ENCODE assay signal across 8 cellular contexts in genomic region chr1:93180723-93181613, GRCh38. TPM values are rescaled to one million over a fixed set of nuclear protein-coding genes. Genes with fewer than 3 reads are reported as not detected.
DNase-seq lines count a peak whose midpoint lies in the region; ATAC-seq and TF ChIP-seq lines count a peak whose summit lies in the region.

Gene CCDC18 (plus strand): TSS chr1:93180724. CDS start chr1:93183362, 2,638 bp downstream.

- H3K9me3 ChIP-seq in SK-N-SH: no peaks in the 10 kb centered on the region
- no peaks in the 10 kb centered on the region for H3K9me3 ChIP-seq in lower lobe of right lung

- WGBS in SK-N-SH (ENCODE audit: low lambda C conversion rate): 3% methylated on average over 32 of the region's 43 CpGs

- H3K4me3 ChIP-seq in SK-N-SH (ENCODE audit: low read depth in 2 of 2, low read length in 1 of 2) (peak within 1 kb of the TSS; percentile 86 to 96), lower lobe of right lung (peak within 1 kb of the TSS; percentile 77)

- H4K20me1 ChIP-seq in SK-N-SH (ENCODE audit: insufficient read depth): peaks cover 27% of the 10 kb centered on the region

- CTCF ChIA-PET in SK-N-SH (lab: Yijun Ruan, JAX): no interaction called here

- peak within 1 kb of the TSS; percentile 92 to 99 (median 97) for H3K27ac Mint-ChIP-seq in brain
- peak within 1 kb of the TSS; percentile 99 for H3K27ac Mint-ChIP-seq in stimulated activated naive B cell treated with anti-CD40 and anti-IgM and Interleukin-4, amounts not matched to agents 10 μg/mL and 1 μg/mL and 100 μg/mL, for 72 hours

- TF ChIP-seq RAD21 in SK-N-SH (IDR thresholded peaks at IDR 0.05; ENCODE audit: low read length): no peak

- peaks cover 53% of the 10 kb centered on the region for H3K4me1 Mint-ChIP-seq in brain
- peaks cover 20 to 58% of the 10 kb centered on the region in 2 donors for H3K4me1 Mint-ChIP-seq in stimulated activated naive B cell treated with anti-CD40 and anti-IgM and Interleukin-4, amounts not matched to agents 10 μg/mL and 1 μg/mL and 100 μg/mL, for 72 hours

- peak within 1 kb of the TSS; percentile 90 for H2AFZ ChIP-seq in SK-N-SH (ENCODE audit: low read depth)

- H3K9ac ChIP-seq in SK-N-SH: peak within 1 kb of the TSS; percentile 95

- ATAC-seq in GM18498 (IDR thresholded peaks at IDR 0.05; ENCODE audit: unreplicated experiment) (peak; percentile 7), HG03196 (IDR thresholded peaks at IDR 0.05; ENCODE audit: unreplicated experiment) (peak; percentile 11), lower lobe of right lung (peak; percentile 3 to 7)
- peak; percentile 41 for ATAC-seq in stimulated activated naive B cell treated with anti-CD40 and anti-IgM and Interleukin-4, amounts not matched to agents 10 μg/mL and 1 μg/mL and 100 μg/mL, for 72 hours (replicated peaks)

- H3K4me3 Mint-ChIP-seq in brain: peak within 1 kb of the TSS; percentile 90 to 98 (median 94)
- peak within 1 kb of the TSS; percentile 97 for H3K4me3 Mint-ChIP-seq in stimulated activated naive B cell treated with anti-CD40 and anti-IgM and Interleukin-4, amounts not matched to agents 10 μg/mL and 1 μg/mL and 100 μg/mL, for 72 hours

- peaks cover 80% of the 10 kb centered on the region for H3K79me2 ChIP-seq in SK-N-SH (ENCODE audit: insufficient read depth)

- H3K4me2 ChIP-seq in SK-N-SH: peak within 1 kb of the TSS; percentile 93

- H3K4me1 ChIP-seq in SK-N-SH (ENCODE audit: control insufficient read depth in 1 of 2, insufficient read depth in 2 of 2, low read depth in 1 of 2, low read length in 1 of 2) (peaks cover 3 to 8% of the 10 kb centered on the region in 2 experiments; a peak in 2 of 4 replicates), lower lobe of right lung (peaks cover 21% of the 10 kb centered on the region)

- POLR2A ChIA-PET in SK-N-SH (lab: Yijun Ruan, JAX): no interaction called here

- peaks cover 15% of the 10 kb centered on the region for H3K36me3 Mint-ChIP-seq in brain
- H3K36me3 Mint-ChIP-seq in stimulated activated naive B cell treated with anti-CD40 and anti-IgM and Interleukin-4, amounts not matched to agents 10 μg/mL and 1 μg/mL and 100 μg/mL, for 72 hours: peaks cover 14 to 23% of the 10 kb centered on the region in 2 donors

- H3K36me3 ChIP-seq in SK-N-SH (replicated peaks in 1 of 2; ENCODE audit: control insufficient read depth in 1 of 2, insufficient read depth in 2 of 2, low read length in 1 of 2): peaks cover 3 to 13% of the 10 kb centered on the region in 2 experiments
- no peaks in the 10 kb centered on the region for H3K36me3 ChIP-seq in lower lobe of right lung

- H3K27me3 ChIP-seq in SK-N-SH (ENCODE audit: insufficient read depth): no peaks in the 10 kb centered on the region
- H3K27me3 ChIP-seq in lower lobe of right lung (ENCODE audit: low read depth): no peaks in the 10 kb centered on the region

- intact Hi-C loops in lower lobe of right lung (cut with DNase I): no loop called here

- TF ChIP-seq CTCF in SK-N-SH (IDR thresholded peaks at IDR 0.05) (no peak), brain (conservative IDR thresholded peaks at IDR 0.05) (no peak), lower lobe of right lung (IDR thresholded peaks at IDR 0.05) (no peak)

- TF ChIP-seq EP300 in SK-N-SH (IDR thresholded peaks at IDR 0.05; ENCODE audit: borderline replicate concordance in 1 of 2, low read depth in 1 of 2, low read length in 1 of 2): no peak

- H3K9me3 Mint-ChIP-seq in brain: no peaks in the 10 kb centered on the region
- no peaks in the 10 kb centered on the region for H3K9me3 Mint-ChIP-seq in stimulated activated naive B cell treated with anti-CD40 and anti-IgM and Interleukin-4, amounts not matched to agents 10 μg/mL and 1 μg/mL and 100 μg/mL, for 72 hours

- H3K9me2 ChIP-seq in SK-N-SH: no peaks in the 10 kb centered on the region

- H3K27me3 Mint-ChIP-seq in brain: peaks cover 19% of the 10 kb centered on the region
- H3K27me3 Mint-ChIP-seq in stimulated activated naive B cell treated with anti-CD40 and anti-IgM and Interleukin-4, amounts not matched to agents 10 μg/mL and 1 μg/mL and 100 μg/mL, for 72 hours: no peaks in the 10 kb centered on the region

- peak within 1 kb of the TSS; percentile 98 for H3K27ac ChIP-seq in SK-N-SH (ENCODE audit: low read depth in 2 of 2, low read length in 1 of 2)
- peak within 1 kb of the TSS; percentile 98 for H3K27ac ChIP-seq in lower lobe of right lung

- peaks cover 11% of the 10 kb centered on the region for H3F3A ChIP-seq in SK-N-SH (replicated peaks; ENCODE audit: insufficient read depth)

- DNase-seq in AG20443 (ENCODE audit: low spot score) (peak; percentile 11), SK-N-SH (peak; percentile 49), lower lobe of right lung (no peak), COLO668 (lab: John Stamatoyannopoulos, UW; ENCODE audit: unreplicated experiment) (no peak)
- no peak for DNase-seq in stimulated activated naive B cell treated with anti-CD40 and anti-IgM and Interleukin-4, amounts not matched to agents 10 μg/mL and 1 μg/mL and 100 μg/mL, for 72 hours

TF ChIP-seq in SK-N-SH, 30 proteins besides CTCF, POLR2A, EP300 and RAD21 (continues in another document):
- TF ChIP-seq NRF1 (IDR thresholded peaks at IDR 0.05; ENCODE audit: low read depth, low read length) (no peak), RFX5 (IDR thresholded peaks at IDR 0.05; ENCODE audit: low read length) (no peak), POLR2AphosphoS5 (IDR thresholded peaks at IDR 0.05; ENCODE audit: low read depth, low read length) (0 out of 2 replicates have a peak, but pooled peaks have one; percentile 7), TCF12 (IDR thresholded peaks at IDR 0.05) (no peak), IRF3 (IDR thresholded peaks at IDR 0.05; ENCODE audit: low read depth, low read length) (no peak), FOSL2 (IDR thresholded peaks at IDR 0.05; ENCODE audit: borderline replicate concordance, low read depth) (no peak), TEAD4 (IDR thresholded peaks at IDR 0.05; ENCODE audit: borderline replicate concordance, insufficient read depth) (no peak), NFIC (IDR thresholded peaks at IDR 0.05; ENCODE audit: borderline replicate concordance) (no peak), YY1 (IDR thresholded peaks at IDR 0.05; ENCODE audit: low read depth) (no peak), CHD2 (IDR thresholded peaks at IDR 0.05; ENCODE audit: low read length, partially characterized antibody) (no peak), SIN3A (IDR thresholded peaks at IDR 0.05; ENCODE audit: borderline replicate concordance, low read depth, low read length) (peak; percentile 96), RXRA (IDR thresholded peaks at IDR 0.05; ENCODE audit: borderline replicate concordance, low read depth) (no peak), GABPA (IDR thresholded peaks at IDR 0.05; ENCODE audit: low read depth) (peak; percentile 10; the same call in 1 of the 2 replicates), GATA2 (CRISPR knock-in tag; IDR thresholded peaks at IDR 0.05) (no peak), JUND (IDR thresholded peaks at IDR 0.05) (no peak), EZH2phosphoT487 (IDR thresholded peaks at IDR 0.05; ENCODE audit: borderline replicate concordance, low read depth) (no peak), SMC3 (IDR thresholded peaks at IDR 0.05; ENCODE audit: low read depth, low read length) (no peak)
- TF ChIP-seq, protein P1, sequence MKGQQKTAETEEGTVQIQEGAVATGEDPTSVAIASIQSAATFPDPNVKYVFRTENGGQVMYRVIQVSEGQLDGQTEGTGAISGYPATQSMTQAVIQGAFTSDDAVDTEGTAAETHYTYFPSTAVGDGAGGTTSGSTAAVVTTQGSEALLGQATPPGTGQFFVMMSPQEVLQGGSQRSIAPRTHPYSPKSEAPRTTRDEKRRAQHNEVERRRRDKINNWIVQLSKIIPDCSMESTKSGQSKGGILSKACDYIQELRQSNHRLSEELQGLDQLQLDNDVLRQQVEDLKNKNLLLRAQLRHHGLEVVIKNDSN (IDR thresholded peaks at IDR 0.05; ENCODE audit: borderline replicate concordance, low read depth): no peak
- TF ChIP-seq, protein P2, sequence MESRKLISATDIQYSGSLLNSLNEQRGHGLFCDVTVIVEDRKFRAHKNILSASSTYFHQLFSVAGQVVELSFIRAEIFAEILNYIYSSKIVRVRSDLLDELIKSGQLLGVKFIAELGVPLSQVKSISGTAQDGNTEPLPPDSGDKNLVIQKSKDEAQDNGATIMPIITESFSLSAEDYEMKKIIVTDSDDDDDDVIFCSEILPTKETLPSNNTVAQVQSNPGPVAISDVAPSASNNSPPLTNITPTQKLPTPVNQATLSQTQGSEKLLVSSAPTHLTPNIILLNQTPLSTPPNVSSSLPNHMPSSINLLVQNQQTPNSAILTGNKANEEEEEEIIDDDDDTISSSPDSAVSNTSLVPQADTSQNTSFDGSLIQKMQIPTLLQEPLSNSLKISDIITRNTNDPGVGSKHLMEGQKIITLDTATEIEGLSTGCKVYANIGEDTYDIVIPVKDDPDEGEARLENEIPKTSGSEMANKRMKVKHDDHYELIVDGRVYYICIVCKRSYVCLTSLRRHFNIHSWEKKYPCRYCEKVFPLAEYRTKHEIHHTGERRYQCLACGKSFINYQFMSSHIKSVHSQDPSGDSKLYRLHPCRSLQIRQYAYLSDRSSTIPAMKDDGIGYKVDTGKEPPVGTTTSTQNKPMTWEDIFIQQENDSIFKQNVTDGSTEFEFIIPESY (IDR thresholded peaks at IDR 0.05; ENCODE audit: borderline replicate concordance, low read depth): no peak; the same call in 1 of the 2 replicates
- TF ChIP-seq, protein P3, sequence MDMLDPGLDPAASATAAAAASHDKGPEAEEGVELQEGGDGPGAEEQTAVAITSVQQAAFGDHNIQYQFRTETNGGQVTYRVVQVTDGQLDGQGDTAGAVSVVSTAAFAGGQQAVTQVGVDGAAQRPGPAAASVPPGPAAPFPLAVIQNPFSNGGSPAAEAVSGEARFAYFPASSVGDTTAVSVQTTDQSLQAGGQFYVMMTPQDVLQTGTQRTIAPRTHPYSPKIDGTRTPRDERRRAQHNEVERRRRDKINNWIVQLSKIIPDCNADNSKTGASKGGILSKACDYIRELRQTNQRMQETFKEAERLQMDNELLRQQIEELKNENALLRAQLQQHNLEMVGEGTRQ (IDR thresholded peaks at IDR 0.05; ENCODE audit: borderline replicate concordance, low read depth, low read length): no peak

RNA-seq across cellular contexts. Expression of gene CCDC18, which starts in this region (rescaled TPM):
- polyA plus RNA-seq in SK-N-SH (2012; rRNA removed): 3.5 and 4.0 TPM in 2 replicates
- 3.7 and 5.1 TPM in 2 replicates for polyA plus RNA-seq in SK-N-SH (2012; cell fraction: cytosol; rRNA removed)
- polyA plus RNA-seq in SK-N-SH (2012; cell fraction: nucleus; rRNA removed): 9.5 and 12.5 TPM in 2 replicates
- polyA plus RNA-seq in brain (ENCODE audit: insufficient read depth, low read depth, low replicate concordance): 0.53 TPM
- total RNA-seq in lower lobe of right lung: 6.7 TPM

Comparison
In these comparisons a context has a peak if more than half of its experiments do, and no peak if none do; other contexts are left out.
1. DNase-seq: peak in AG20443 (single experiment) and SK-N-SH (single experiment); none in lower lobe of right lung (single experiment), stimulated activated naive B cell treated with anti-CD40 and anti-IgM and Interleukin-4, amounts not matched to agents 10 μg/mL and 1 μg/mL and 100 μg/mL, for 72 hours (single experiment) and COLO668 (single experiment).
2. Peak in every context shown above with its lines, with median percentiles within 50 percentile points of each other: ATAC-seq.